ENCODE assay signal across 26 cellular contexts in the genomic region with DNA sequence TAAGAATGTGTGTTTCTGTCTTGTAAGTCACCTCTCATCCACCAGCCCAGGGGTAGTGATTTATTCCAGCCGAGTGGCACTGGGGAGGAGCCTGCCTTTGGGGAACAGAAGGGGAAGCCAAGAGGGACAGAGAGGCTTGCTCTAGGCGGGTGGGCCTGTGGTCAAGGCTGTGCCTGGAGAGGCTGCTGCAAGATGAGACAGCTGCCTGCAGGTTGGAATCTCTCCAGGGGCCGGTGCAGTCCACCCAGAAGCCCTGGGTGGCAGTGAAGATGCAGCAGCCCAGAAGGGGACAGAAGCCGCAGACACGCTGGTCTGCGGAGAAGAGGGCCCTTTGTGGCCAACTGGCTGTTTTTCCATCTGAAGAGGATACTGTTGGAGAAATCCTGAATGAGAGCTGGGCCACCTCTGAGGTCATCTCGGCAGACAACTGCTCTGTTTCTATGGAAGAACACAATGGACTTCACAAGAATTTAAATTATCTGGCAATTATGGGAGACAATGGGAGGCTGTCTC.
DNase-seq lines count a peak whose midpoint lies in the region; ATAC-seq and TF ChIP-seq lines count a peak whose summit lies in the region.
"Had no signal": no experiment of that assay in that cellular context is flagged by ENCODE, and none has a peak within 500 bp of the region (broad histone marks: within the 10 kb centered on the region; RNA-seq: fewer than 3 reads in every experiment).

No MANE protein-coding gene starts in this region.

- TF ChIP-seq CTCF in nephron (IDR thresholded peaks at IDR 0.05; ENCODE audit: unreplicated experiment in 3 of 3) (no peak), lower leg skin (IDR thresholded peaks at IDR 0.05) (no peak)

- ATAC-seq in HG03342 (IDR thresholded peaks at IDR 0.05; ENCODE audit: unreplicated experiment) = no peak
- ATAC-seq: left colon; stimulated activated naive CD8-positive, alpha-beta T cell treated with anti-CD3 and anti-CD28 coated beads, Interleukin-15, Interleukin-2, amounts not matched to agents 100 U/mL and 50 U/mL, for 24 hours; T-helper 17 cell had no signal

- H3K27me3 Mint-ChIP-seq in nephron (ENCODE audit: low read depth) = peaks cover 10% of the 10 kb centered on the region
- H3K27me3 Mint-ChIP-seq: activated B cell treated with CpG ODN at 0.5 μM for 24 hours, T-helper 17 cell had no signal

- no peaks in the 10 kb centered on the region for H3K9me3 Mint-ChIP-seq in nephron

- H3K4me3 ChIP-seq in lower leg skin (ENCODE audit: low read depth, poor library complexity, severe bottlenecking) = no peak overlapping the region
- H3K4me3 ChIP-seq: ovary had no signal

- intact Hi-C loops in lower leg skin (cut with DNase I; ENCODE audit: low total_unique reads) = no loop called here

- H3K36me3 Mint-ChIP-seq in nephron (ENCODE audit: low read depth) = no peaks in the 10 kb centered on the region
- H3K36me3 Mint-ChIP-seq: activated naive CD8-positive, alpha-beta T cell treated with anti-CD3 and anti-CD28 coated beads for 36 hours had no signal

- peak overlapping the region; percentile 63 to 85 (median 75) for H3K27ac Mint-ChIP-seq in nephron
- H3K27ac Mint-ChIP-seq: activated B cell treated with CpG ODN at 0.5 μM for 24 hours; activated naive CD8-positive, alpha-beta T cell treated with anti-CD3 and anti-CD28 coated beads for 36 hours; activated T-helper 1 cell treated with anti-CD3 and anti-CD28 coated beads, Interleukin-12 subunit alpha, Interleukin-12 subunit beta, Interleukin-2, Interleukin-4 antibody, amounts not matched to agents 30 ng/mL and 10 ng/mL and 1 ng/mL, durations not matched to agents 14 hours and 24 hours and 36 hours; T-helper 17 cell had no signal

- TF ChIP-seq POLR2A in lower leg skin (IDR thresholded peaks at IDR 0.05) = no peak

- peaks cover 74% of the 10 kb centered on the region for H3K4me1 Mint-ChIP-seq in nephron
- H3K4me1 Mint-ChIP-seq: activated B cell treated with CpG ODN at 0.5 μM for 24 hours; activated naive CD8-positive, alpha-beta T cell treated with anti-CD3 and anti-CD28 coated beads for 36 hours; T-helper 17 cell had no signal

- WGBS in lower leg skin, 2 donors = 65 to 86% methylated on average over 7 of the region's 7 CpGs

- H3K4me3 Mint-ChIP-seq in nephron = peak overlapping the region in 1 of 3 experiments; percentile 25
- H3K4me3 Mint-ChIP-seq: activated B cell treated with CpG ODN at 0.5 μM for 24 hours; activated naive CD8-positive, alpha-beta T cell treated with anti-CD3 and anti-CD28 coated beads for 36 hours; activated T-helper 1 cell treated with anti-CD3 and anti-CD28 coated beads, Interleukin-12 subunit alpha, Interleukin-12 subunit beta, Interleukin-2, Interleukin-4 antibody, amounts not matched to agents 30 ng/mL and 10 ng/mL and 1 ng/mL, durations not matched to agents 14 hours and 24 hours and 36 hours; T-helper 17 cell had no signal

- DNase-seq in NCI-H82 (lab: John Stamatoyannopoulos, UW) = peak; percentile 40
- no peak for DNase-seq in NCI-H82 treated with DMSO at 0.1 percent for 48 hours (lab: John Stamatoyannopoulos, UW; ENCODE audit: unreplicated experiment)
- DNase-seq in glomerular visceral epithelial cell (ENCODE audit: extremely low spot score) = peak; percentile 84
- DNase-seq in lower leg skin (ENCODE audit: low spot score in 2 of 2) = no peak
- no peak for DNase-seq in NCI-H187 (lab: John Stamatoyannopoulos, UW)
- no peak for DNase-seq in NCI-H226
- DNase-seq: 8988T; activated B cell treated with CpG ODN at 0.5 μM for 24 hours; activated CD8-positive, alpha-beta memory T cell treated with anti-CD3 and anti-CD28 coated beads for 24 hours; activated naive CD8-positive, alpha-beta T cell treated with anti-CD3 and anti-CD28 coated beads for 36 hours; BE2C; Calu3; cortex of kidney; foreskin fibroblast; GOT3; left colon; NCI-H2081; ovary; SHP77; stimulated activated CD4-positive, alpha-beta T cell treated with anti-CD3 and anti-CD28 coated beads, Interleukin-2, amount 100 ng/mL, for 24 hours; stimulated activated naive CD8-positive, alpha-beta T cell treated with anti-CD3 and anti-CD28 coated beads, Interleukin-15, Interleukin-2, amounts not matched to agents 100 U/mL and 50 U/mL, for 24 hours; T-helper 17 cell; trophoblast cell had no signal

Comparison
In these comparisons a context has a peak if more than half of its experiments do, and no peak if none do; other contexts are left out.
1. DNase-seq: peak in NCI-H82 (single experiment) and glomerular visceral epithelial cell (single experiment); none in NCI-H82 treated with DMSO at 0.1 percent for 48 hours (single experiment), lower leg skin (0 of 2), NCI-H187 (0 of 2) and NCI-H226 (single experiment).